ENCODE assay signal across 30 cellular contexts in genomic region chr6:147226163-147226724, GRCh38.
"Had no signal": no experiment of that assay in that cellular context is flagged by ENCODE, and none has a peak within 500 bp of the region (broad histone marks: within the 10 kb centered on the region; RNA-seq: fewer than 3 reads in every experiment).

No MANE protein-coding gene starts in this region.

- DNase-seq: activated B cell treated with CpG ODN at 0.5 μM for 24 hours; activated CD4-positive, alpha-beta memory T cell treated with anti-CD3 and anti-CD28 coated beads for 36 hours; activated CD4-positive, alpha-beta T cell treated with anti-CD3 and anti-CD28 coated beads for 4 hours; activated CD4-positive, alpha-beta T cell treated with anti-CD3 and anti-CD28 coated beads, Interleukin-2, amount 50 U/mL, for 1 hour; activated CD4-positive, CD25-positive, alpha-beta regulatory T cell treated with anti-CD3 and anti-CD28 coated beads, Interleukin-2, amount 50 U/mL, for 72 hours; activated CD8-positive, alpha-beta memory T cell treated with anti-CD3 and anti-CD28 coated beads, Interleukin-2, amount 50 U/mL, for 4 hours; activated naive CD4-positive, alpha-beta T cell; activated naive CD8-positive, alpha-beta T cell treated with anti-CD3 and anti-CD28 coated beads, Interleukin-2, amount 10 ng/mL, durations not matched to agents 7 days and 5 days; activated T-cell treated with anti-CD3 and anti-CD28 coated beads for 4 hours; activated T-cell treated with anti-CD3 and anti-CD28 coated beads, Interleukin-2, amount 50 U/mL, for 4 hours; amygdala; MM.1S; NCI-H1092; NCI-H1436 treated with DMSO at 0.1 percent for 48 hours; NCI-H1694 treated with DMSO at 0.1 percent for 48 hours; NCI-H2029; NCI-H345; NCI-H524 treated with DMSO at 0.1 percent for 48 hours; SHP77; SJCRH30; T1000 had no signal

- H3K27me3 ChIP-seq: ascending aorta, cardiac muscle cell, SJCRH30 had no signal

- H3K27ac Mint-ChIP-seq: activated B cell treated with CpG ODN at 0.5 μM for 24 hours; activated CD4-positive, alpha-beta memory T cell treated with anti-CD3 and anti-CD28 coated beads for 36 hours; activated naive CD4-positive, alpha-beta T cell treated with anti-CD3 and anti-CD28 coated beads, Interleukin-2, amount 50 U/mL, for 24 hours; activated naive CD8-positive, alpha-beta T cell treated with anti-CD3 and anti-CD28 coated beads, Interleukin-2, amount 10 ng/mL, durations not matched to agents 7 days and 5 days; activated T-helper 1 cell treated with anti-CD3 and anti-CD28 coated beads, Interleukin-12 subunit alpha, Interleukin-12 subunit beta, Interleukin-2, Interleukin-4 antibody, amounts not matched to agents 30 ng/mL and 10 ng/mL and 1 ng/mL, durations not matched to agents 14 hours and 24 hours and 36 hours had no signal

- H3K4me3 ChIP-seq: ascending aorta, cardiac muscle cell, SJCRH30, SK-N-MC had no signal

- H3K27ac ChIP-seq: ascending aorta, cardiac muscle cell, KMS-11, SJCRH30, SK-N-MC, VCaP had no signal

- H3K27me3 Mint-ChIP-seq: activated B cell treated with CpG ODN at 0.5 μM for 24 hours; activated CD4-positive, alpha-beta memory T cell treated with anti-CD3 and anti-CD28 coated beads for 36 hours; activated naive CD4-positive, alpha-beta T cell treated with anti-CD3 and anti-CD28 coated beads, Interleukin-2, amount 50 U/mL, for 24 hours; activated naive CD8-positive, alpha-beta T cell treated with anti-CD3 and anti-CD28 coated beads, Interleukin-2, amount 10 ng/mL, durations not matched to agents 7 days and 5 days; central memory CD8-positive, alpha-beta T cell had no signal

- ATAC-seq: activated T-cell treated with anti-CD3 and anti-CD28 coated beads, Interleukin-2, amount 50 U/mL, for 4 hours; Panc1 had no signal

- H3K4me1 ChIP-seq: ascending aorta, SJCRH30 had no signal

- H3K36me3 ChIP-seq: ascending aorta, cardiac muscle cell had no signal

- H3K9me3 Mint-ChIP-seq: activated B cell treated with CpG ODN at 0.5 μM for 24 hours; activated CD4-positive, alpha-beta memory T cell treated with anti-CD3 and anti-CD28 coated beads for 36 hours; activated naive CD4-positive, alpha-beta T cell treated with anti-CD3 and anti-CD28 coated beads, Interleukin-2, amount 50 U/mL, for 24 hours; activated naive CD8-positive, alpha-beta T cell treated with anti-CD3 and anti-CD28 coated beads, Interleukin-2, amount 10 ng/mL, durations not matched to agents 7 days and 5 days; activated T-cell treated with anti-CD3 and anti-CD28 coated beads, Interleukin-2, amount 50 U/mL, for 4 hours; activated T-helper 1 cell treated with anti-CD3 and anti-CD28 coated beads, Interleukin-12 subunit alpha, Interleukin-12 subunit beta, Interleukin-2, Interleukin-4 antibody, amounts not matched to agents 30 ng/mL and 10 ng/mL and 1 ng/mL, durations not matched to agents 14 hours and 24 hours and 36 hours; central memory CD8-positive, alpha-beta T cell had no signal

- H3K4me2 ChIP-seq: KMS-11 had no signal

- H3K9me3 ChIP-seq: ascending aorta had no signal

- H3K4me3 Mint-ChIP-seq: activated B cell treated with CpG ODN at 0.5 μM for 24 hours; activated CD4-positive, alpha-beta memory T cell treated with anti-CD3 and anti-CD28 coated beads for 36 hours; activated naive CD4-positive, alpha-beta T cell treated with anti-CD3 and anti-CD28 coated beads, Interleukin-2, amount 50 U/mL, for 24 hours; activated naive CD8-positive, alpha-beta T cell treated with anti-CD3 and anti-CD28 coated beads, Interleukin-2, amount 10 ng/mL, durations not matched to agents 7 days and 5 days; activated T-cell treated with anti-CD3 and anti-CD28 coated beads, Interleukin-2, amount 50 U/mL, for 4 hours; activated T-helper 1 cell treated with anti-CD3 and anti-CD28 coated beads, Interleukin-12 subunit alpha, Interleukin-12 subunit beta, Interleukin-2, Interleukin-4 antibody, amounts not matched to agents 30 ng/mL and 10 ng/mL and 1 ng/mL, durations not matched to agents 14 hours and 24 hours and 36 hours; central memory CD8-positive, alpha-beta T cell had no signal
